Comparison of ENCODE assay signal across 18 cellular contexts in the genomic region with DNA sequence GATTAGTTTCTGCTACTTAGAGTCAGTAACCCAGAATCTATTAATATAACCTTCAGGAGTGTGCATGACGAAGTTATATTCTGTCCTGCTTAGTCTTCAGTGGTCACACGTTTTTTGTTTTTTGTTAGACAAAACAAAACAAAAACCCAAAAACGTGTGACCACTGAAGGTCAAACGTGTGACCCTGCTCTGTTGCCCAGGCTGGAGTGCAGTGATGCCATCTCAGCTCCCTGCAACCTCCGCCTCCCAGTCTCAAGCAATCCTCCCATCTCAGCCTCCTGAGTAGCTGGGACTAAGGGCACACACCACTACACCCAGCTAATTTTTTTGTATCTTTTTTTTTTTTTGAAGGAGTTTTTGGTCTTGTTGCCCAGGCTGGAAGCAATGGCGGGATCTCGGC.
"Had no signal": no experiment of that assay in that cellular context is flagged by ENCODE, and none has a peak within 500 bp of the region (broad histone marks: within the 10 kb centered on the region; RNA-seq: fewer than 3 reads in every experiment).

No MANE protein-coding gene starts in this region.

- H3K27ac ChIP-seq: psoas muscle, right atrium auricular region, testis, uterus had no signal

- H3K4me3 ChIP-seq: lung, psoas muscle, right atrium auricular region, testis, uterus had no signal

- H3K4me1 ChIP-seq: psoas muscle, testis had no signal

- ATAC-seq: activated T-cell treated with anti-CD3 and anti-CD28 coated beads, Interleukin-2, amount 50 U/mL, for 4 hours; natural killer cell; psoas muscle had no signal

- H3K9me3 ChIP-seq: psoas muscle, right atrium auricular region, testis, uterus had no signal

- DNase-seq: activated CD8-positive, alpha-beta memory T cell treated with anti-CD3 and anti-CD28 coated beads, Interleukin-2, amount 50 U/mL, for 4 hours; activated naive CD4-positive, alpha-beta T cell; activated naive CD8-positive, alpha-beta T cell treated with anti-CD3 and anti-CD28 coated beads for 36 hours; activated T-cell treated with anti-CD3 and anti-CD28 coated beads, Interleukin-2, amount 50 U/mL, for 4 hours; central memory CD4-positive, alpha-beta T cell; dermis blood vessel endothelial cell; effector CD8-positive, alpha-beta T cell; foreskin melanocyte; kidney; natural killer cell; psoas muscle; stimulated activated naive CD4-positive, alpha-beta T cell; T-helper 9 cell; testis; trophoblast cell; uterus had no signal

- H3K36me3 ChIP-seq: right atrium auricular region, uterus had no signal

- H3K27me3 ChIP-seq: right atrium auricular region, testis, uterus had no signal
